Comparison of ENCODE assay signal across 8 cellular contexts in genomic region chr13:57629821-57630235, GRCh38. TPM values are rescaled to one million over a fixed set of nuclear protein-coding genes. Genes with fewer than 3 reads are reported as not detected.
DNase-seq lines count a peak whose midpoint lies in the region; ATAC-seq and TF ChIP-seq lines count a peak whose summit lies in the region.

No MANE protein-coding gene starts in this region.

- DNase-seq in NCI-H146 treated with DMSO at 0.1 percent for 48 hours (lab: John Stamatoyannopoulos, UW; ENCODE audit: unreplicated experiment) (peak; percentile 94), foreskin fibroblast (peak; percentile 62 to 73), type B pancreatic cell (ENCODE audit: extremely low spot score, unreplicated experiment) (peak; percentile 95), AML-193 (lab: John Stamatoyannopoulos, UW) (no peak)
- DNase-seq in activated T-helper 1 cell treated with anti-CD3 and anti-CD28 coated beads, Interleukin-12 subunit alpha, Interleukin-12 subunit beta, Interleukin-2, Interleukin-4 antibody, amounts not matched to agents 30 ng/mL and 10 ng/mL and 1 ng/mL, durations not matched to agents 14 hours and 24 hours and 36 hours (ENCODE audit: low spot score), result no peak
- peak in 8 of 9 donors; percentile 13 to 43 (median 28) for DNase-seq in naive thymus-derived CD4-positive, alpha-beta T cell

- H3K36me3 Mint-ChIP-seq in activated T-helper 1 cell treated with anti-CD3 and anti-CD28 coated beads, Interleukin-12 subunit alpha, Interleukin-12 subunit beta, Interleukin-2, Interleukin-4 antibody, amounts not matched to agents 30 ng/mL and 10 ng/mL and 1 ng/mL, durations not matched to agents 14 hours and 24 hours and 36 hours (ENCODE audit: low read depth), result peaks cover 4% of the 10 kb centered on the region
- no peaks in the 10 kb centered on the region for H3K36me3 Mint-ChIP-seq in naive thymus-derived CD4-positive, alpha-beta T cell
- H3K36me3 Mint-ChIP-seq in type B pancreatic cell, result no peaks in the 10 kb centered on the region

- H3K4me1 Mint-ChIP-seq in activated T-helper 1 cell treated with anti-CD3 and anti-CD28 coated beads, Interleukin-12 subunit alpha, Interleukin-12 subunit beta, Interleukin-2, Interleukin-4 antibody, amounts not matched to agents 30 ng/mL and 10 ng/mL and 1 ng/mL, durations not matched to agents 14 hours and 24 hours and 36 hours (ENCODE audit: low read depth), result peaks cover 33% of the 10 kb centered on the region
- peaks cover 21 to 63% (median 48%) of the 10 kb centered on the region in 7 donors for H3K4me1 Mint-ChIP-seq in naive thymus-derived CD4-positive, alpha-beta T cell
- peaks cover 24% of the 10 kb centered on the region for H3K4me1 Mint-ChIP-seq in type B pancreatic cell (ENCODE audit: unreplicated experiment)

- peaks cover 47% of the 10 kb centered on the region for H3K27me3 Mint-ChIP-seq in activated T-helper 1 cell treated with anti-CD3 and anti-CD28 coated beads, Interleukin-12 subunit alpha, Interleukin-12 subunit beta, Interleukin-2, Interleukin-4 antibody, amounts not matched to agents 30 ng/mL and 10 ng/mL and 1 ng/mL, durations not matched to agents 14 hours and 24 hours and 36 hours (ENCODE audit: insufficient read depth)
- peaks cover 60 to 72% (median 68%) of the 10 kb centered on the region in 5 donors for H3K27me3 Mint-ChIP-seq in naive thymus-derived CD4-positive, alpha-beta T cell
- peaks cover 68% of the 10 kb centered on the region for H3K27me3 Mint-ChIP-seq in type B pancreatic cell

- no peak overlapping the region for H3K27ac ChIP-seq in naive thymus-derived CD4-positive, alpha-beta T cell (ENCODE audit: low read depth, low read length)

- H3K4me1 ChIP-seq in naive thymus-derived CD4-positive, alpha-beta T cell (ENCODE audit: control insufficient read depth in 2 of 2, insufficient read depth in 2 of 2, low read length in 2 of 2), result peaks cover 0 to 9% of the 10 kb centered on the region in 2 donors

- POLR2A ChIA-PET in naive thymus-derived CD4-positive, alpha-beta T cell (lab: Charles Lee), result no interaction called here

- H3K27me3 ChIP-seq in naive thymus-derived CD4-positive, alpha-beta T cell (ENCODE audit: control insufficient read depth in 2 of 2, insufficient read depth in 2 of 2, low read length in 2 of 2), result no peaks in the 10 kb centered on the region

- H3K36me3 ChIP-seq in naive thymus-derived CD4-positive, alpha-beta T cell (ENCODE audit: control insufficient read depth in 2 of 3, insufficient read depth in 3 of 3, low read length in 3 of 3), result no peaks in the 10 kb centered on the region

- H3K9me3 ChIP-seq in naive thymus-derived CD4-positive, alpha-beta T cell (ENCODE audit: control insufficient read depth in 2 of 3, low read length in 3 of 3), result peaks cover 0 to 7% (median 0%) of the 10 kb centered on the region in 3 experiments

- intact Hi-C loops in activated T-helper 1 cell treated with anti-CD3 and anti-CD28 coated beads, Interleukin-12 subunit alpha, Interleukin-12 subunit beta, Interleukin-2, Interleukin-4 antibody, amounts not matched to agents 30 ng/mL and 10 ng/mL and 1 ng/mL, durations not matched to agents 14 hours and 24 hours and 36 hours (cut with micrococcal nuclease), result no loop called here
- intact Hi-C loops in naive thymus-derived CD4-positive, alpha-beta T cell (cut with micrococcal nuclease), result loop anchor here in 1 of 2 donors (10.0 kb wide), 1 partner anchor 1685 kb away; no protein-coding TSS in a partner anchor

- no peaks in the 10 kb centered on the region for H3K9me3 Mint-ChIP-seq in activated T-helper 1 cell treated with anti-CD3 and anti-CD28 coated beads, Interleukin-12 subunit alpha, Interleukin-12 subunit beta, Interleukin-2, Interleukin-4 antibody, amounts not matched to agents 30 ng/mL and 10 ng/mL and 1 ng/mL, durations not matched to agents 14 hours and 24 hours and 36 hours
- peaks cover 0 to 24% (median 5%) of the 10 kb centered on the region in 11 donors for H3K9me3 Mint-ChIP-seq in naive thymus-derived CD4-positive, alpha-beta T cell
- H3K9me3 Mint-ChIP-seq in type B pancreatic cell, result no peaks in the 10 kb centered on the region

- H3K4me3 Mint-ChIP-seq in activated T-helper 1 cell treated with anti-CD3 and anti-CD28 coated beads, Interleukin-12 subunit alpha, Interleukin-12 subunit beta, Interleukin-2, Interleukin-4 antibody, amounts not matched to agents 30 ng/mL and 10 ng/mL and 1 ng/mL, durations not matched to agents 14 hours and 24 hours and 36 hours, result peak overlapping the region; percentile 56
- H3K4me3 Mint-ChIP-seq in naive thymus-derived CD4-positive, alpha-beta T cell, result peak overlapping the region; percentile 56 to 87 (median 82)
- peak overlapping the region; percentile 96 for H3K4me3 Mint-ChIP-seq in type B pancreatic cell

- peak overlapping the region; percentile 50 to 58 for H3K4me3 ChIP-seq in foreskin fibroblast (ENCODE audit: low read depth in 1 of 2, low read length in 2 of 2)
- H3K4me3 ChIP-seq in naive thymus-derived CD4-positive, alpha-beta T cell (ENCODE audit: low read length), result peak overlapping the region; percentile 10

- CTCF ChIA-PET in naive thymus-derived CD4-positive, alpha-beta T cell (lab: Charles Lee), result no interaction called here

- ATAC-seq in GM18868 (IDR thresholded peaks at IDR 0.05; ENCODE audit: unreplicated experiment) (peak; percentile 39), HG02970 (IDR thresholded peaks at IDR 0.05; ENCODE audit: low FRiP score, unreplicated experiment) (no peak)
- peak; percentile 40 for ATAC-seq in naive thymus-derived CD4-positive, alpha-beta T cell

- no peak for TF ChIP-seq CTCF in foreskin fibroblast (IDR thresholded peaks at IDR 0.05; ENCODE audit: low read depth, low read length)
- no peak for TF ChIP-seq CTCF in type B pancreatic cell (conservative IDR thresholded peaks at IDR 0.05)

- peak overlapping the region; percentile 40 for H3K27ac Mint-ChIP-seq in activated T-helper 1 cell treated with anti-CD3 and anti-CD28 coated beads, Interleukin-12 subunit alpha, Interleukin-12 subunit beta, Interleukin-2, Interleukin-4 antibody, amounts not matched to agents 30 ng/mL and 10 ng/mL and 1 ng/mL, durations not matched to agents 14 hours and 24 hours and 36 hours
- peak overlapping the region in 3 of 9 donors; percentile 14 to 29 (median 24) for H3K27ac Mint-ChIP-seq in naive thymus-derived CD4-positive, alpha-beta T cell
- peak overlapping the region; percentile 86 for H3K27ac Mint-ChIP-seq in type B pancreatic cell

RNA-seq across cellular contexts. Expression of gene PCDH17, which starts 1.7 kb away (rescaled TPM):
- 0.05 and 0.07 TPM in 2 replicates for total RNA-seq in activated T-helper 1 cell treated with anti-CD3 and anti-CD28 coated beads, Interleukin-12 subunit alpha, Interleukin-12 subunit beta, Interleukin-2, Interleukin-4 antibody, amounts not matched to agents 30 ng/mL and 10 ng/mL and 1 ng/mL, durations not matched to agents 14 hours and 24 hours and 36 hours
- total RNA-seq in naive thymus-derived CD4-positive, alpha-beta T cell, result not detected
- not detected for polyA plus RNA-seq in naive thymus-derived CD4-positive, alpha-beta T cell
- total RNA-seq in type B pancreatic cell (ENCODE audit: low replicate concordance), result 12.1 and 16.6 TPM in 2 replicates

Comparison
In these comparisons a context has a peak if more than half of its experiments do, and no peak if none do; other contexts are left out.
1. DNase-seq: peak in NCI-H146 treated with DMSO at 0.1 percent for 48 hours (single experiment), foreskin fibroblast (2 of 2), naive thymus-derived CD4-positive, alpha-beta T cell (8 of 9) and type B pancreatic cell (single experiment); none in activated T-helper 1 cell treated with anti-CD3 and anti-CD28 coated beads, Interleukin-12 subunit alpha, Interleukin-12 subunit beta, Interleukin-2, Interleukin-4 antibody, amounts not matched to agents 30 ng/mL and 10 ng/mL and 1 ng/mL, durations not matched to agents 14 hours and 24 hours and 36 hours (single experiment) and AML-193 (0 of 2).
2. RNA of gene PCDH17, which starts 1.7 kb away (total RNA-seq): 12.1 to 16.6 TPM in type B pancreatic cell; 0.05 to 0.07 TPM in activated T-helper 1 cell treated with anti-CD3 and anti-CD28 coated beads, Interleukin-12 subunit alpha, Interleukin-12 subunit beta, Interleukin-2, Interleukin-4 antibody, amounts not matched to agents 30 ng/mL and 10 ng/mL and 1 ng/mL, durations not matched to agents 14 hours and 24 hours and 36 hours and not detected in naive thymus-derived CD4-positive, alpha-beta T cell; every median in the first group is over 10 times any median in the second.
3. Peak in every context shown above with its lines, with median percentiles within 50 percentile points of each other: H3K4me3 Mint-ChIP-seq.